9 cellular contexts compared by ENCODE assay signal in the genomic region with DNA sequence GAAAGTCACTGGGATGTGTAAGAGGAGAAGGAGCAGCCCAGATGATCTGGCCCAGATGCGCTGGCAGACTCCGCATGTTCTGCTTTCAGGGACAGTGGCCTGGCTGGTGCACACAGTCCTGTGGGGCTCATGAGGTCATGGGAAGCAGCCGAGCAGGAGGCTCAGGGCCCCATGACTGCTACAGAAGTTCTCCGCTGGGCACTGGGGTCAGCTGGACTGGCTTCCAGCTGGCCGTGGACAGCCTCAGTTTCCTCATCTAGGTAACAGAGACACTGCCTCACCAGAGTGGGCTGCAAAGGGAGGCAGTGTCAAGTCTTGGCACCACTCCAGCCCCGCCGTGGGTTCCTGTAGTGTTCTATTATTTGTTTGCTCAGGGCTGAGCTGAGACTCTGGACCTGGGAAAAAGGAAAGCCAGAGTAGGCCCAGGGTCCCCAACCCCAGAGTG. TPM values are rescaled to one million over a fixed set of nuclear protein-coding genes. Genes with fewer than 3 reads are reported as not detected.
DNase-seq lines count a peak whose midpoint lies in the region; ATAC-seq and TF ChIP-seq lines count a peak whose summit lies in the region.
"Had no signal": no experiment of that assay in that cellular context is flagged by ENCODE, and none has a peak within 500 bp of the region (broad histone marks: within the 10 kb centered on the region; RNA-seq: fewer than 3 reads in every experiment).

No MANE protein-coding gene starts in this region.

- no peaks in the 10 kb centered on the region for H3K9me3 ChIP-seq in muscle layer of duodenum (ENCODE audit: control insufficient read depth in 1 of 2, low read length in 2 of 2)
- no peaks in the 10 kb centered on the region for H3K9me3 ChIP-seq in upper lobe of left lung

- H3K36me3 ChIP-seq in muscle layer of duodenum (ENCODE audit: control insufficient read depth in 1 of 2, insufficient read depth in 2 of 2, low read length in 2 of 2) (peaks cover 36% of the 10 kb centered on the region in 2 donors), upper lobe of left lung (peaks cover 0 to 50% (median 31%) of the 10 kb centered on the region in 4 donors)

- no peak for TF ChIP-seq CTCF in upper lobe of left lung (IDR thresholded peaks at IDR 0.05)

- no peaks in the 10 kb centered on the region for H3K9me3 Mint-ChIP-seq in activated CD8-positive, alpha-beta memory T cell treated with anti-CD3 and anti-CD28 coated beads, Interleukin-2, amount 10 ng/mL, durations not matched to agents 7 days and 5 days (ENCODE audit: low read depth)

- CTCF ChIA-PET in activated CD8-positive, alpha-beta memory T cell treated with anti-CD3 and anti-CD28 coated beads, Interleukin-2, amount 10 ng/mL, durations not matched to agents 7 days and 5 days (lab: Charles Lee): interaction anchor here (0.8 to 17.2 kb wide), 6 partner anchors 14 to 148 kb away, joined by 3 to 406 read pairs (median 4); partner anchors contain the start of gene MED15

- peaks cover 95% of the 10 kb centered on the region for H3K4me1 Mint-ChIP-seq in activated CD8-positive, alpha-beta memory T cell treated with anti-CD3 and anti-CD28 coated beads, Interleukin-2, amount 10 ng/mL, durations not matched to agents 7 days and 5 days

- H3K4me3 Mint-ChIP-seq in activated CD8-positive, alpha-beta memory T cell treated with anti-CD3 and anti-CD28 coated beads, Interleukin-2, amount 10 ng/mL, durations not matched to agents 7 days and 5 days: peak overlapping the region; percentile 74

- TF ChIP-seq POLR2A in upper lobe of left lung (IDR thresholded peaks at IDR 0.05): no peak

- TF ChIP-seq EP300 in upper lobe of left lung (IDR thresholded peaks at IDR 0.05): peak in 1 of 4 donors; percentile 11

- H3K27ac Mint-ChIP-seq in activated CD8-positive, alpha-beta memory T cell treated with anti-CD3 and anti-CD28 coated beads, Interleukin-2, amount 10 ng/mL, durations not matched to agents 7 days and 5 days: peak overlapping the region; percentile 96

- H3K27ac ChIP-seq in muscle layer of duodenum (ENCODE audit: low read length) (peak overlapping the region; percentile 89), upper lobe of left lung (peak overlapping the region; percentile 78 to 85 (median 82))

- H3K4me1 ChIP-seq in muscle layer of duodenum (ENCODE audit: control insufficient read depth in 1 of 2, insufficient read depth in 2 of 2, low read length in 2 of 2): peaks cover 40 to 56% of the 10 kb centered on the region in 2 donors
- peaks cover 61 to 79% (median 78%) of the 10 kb centered on the region in 4 donors for H3K4me1 ChIP-seq in upper lobe of left lung

- no peak for ATAC-seq in activated CD8-positive, alpha-beta memory T cell treated with anti-CD3 and anti-CD28 coated beads, Interleukin-2, amount 10 ng/mL, durations not matched to agents 7 days and 5 days
- ATAC-seq in upper lobe of left lung (ENCODE audit: low FRiP score in 2 of 2) (peak; percentile 52 to 83), GM18870 (IDR thresholded peaks at IDR 0.05; ENCODE audit: unreplicated experiment) (no peak)

- no peaks in the 10 kb centered on the region for H3K27me3 Mint-ChIP-seq in activated CD8-positive, alpha-beta memory T cell treated with anti-CD3 and anti-CD28 coated beads, Interleukin-2, amount 10 ng/mL, durations not matched to agents 7 days and 5 days

- H3K4me3 ChIP-seq in muscle layer of duodenum (ENCODE audit: low read depth in 1 of 2, low read length in 2 of 2) (peak overlapping the region in 1 of 2 donors; percentile 5), upper lobe of left lung (no peak overlapping the region)

- no peaks in the 10 kb centered on the region for H3K27me3 ChIP-seq in muscle layer of duodenum (ENCODE audit: low read depth, low read length)
- no peaks in the 10 kb centered on the region for H3K27me3 ChIP-seq in upper lobe of left lung

- WGBS in upper lobe of left lung, 2 donors: 79 to 80% methylated on average over 3 to 7 of the region's 7 CpGs

- no peak for DNase-seq in activated CD8-positive, alpha-beta memory T cell treated with anti-CD3 and anti-CD28 coated beads, Interleukin-2, amount 10 ng/mL, durations not matched to agents 7 days and 5 days
- DNase-seq in activated CD8-positive, alpha-beta memory T cell treated with anti-CD3 and anti-CD28 coated beads, Interleukin-2, amount 50 U/mL, for 4 hours: no peak
- DNase-seq in fibroblast of gingiva (ENCODE audit: low read depth): peak; percentile 94
- peak in 1 of 2 donors; percentile 50 for DNase-seq in upper lobe of left lung
- no peak for DNase-seq in NCI-H146 treated with DMSO at 0.1 percent for 48 hours (lab: John Stamatoyannopoulos, UW; ENCODE audit: unreplicated experiment)
- DNase-seq in SW480 (ENCODE audit: low spot score): no peak
- DNase-seq: MM.1S had no signal

- H3K36me3 Mint-ChIP-seq in activated CD8-positive, alpha-beta memory T cell treated with anti-CD3 and anti-CD28 coated beads, Interleukin-2, amount 10 ng/mL, durations not matched to agents 7 days and 5 days: peaks cover 45% of the 10 kb centered on the region

RNA-seq across cellular contexts. Expression of gene MED15, which starts 45.1 kb away (rescaled TPM):
- total RNA-seq in activated CD8-positive, alpha-beta memory T cell treated with anti-CD3 and anti-CD28 coated beads, Interleukin-2, amount 10 ng/mL, durations not matched to agents 7 days and 5 days: 100 to 1,000 TPM; 145 to 179 TPM
- total RNA-seq in upper lobe of left lung: 100 to 1,000 TPM in 4 of 6 donors, 10 to 100 TPM in 2; 64.2 to 170 (median 123) TPM

RNA-seq across cellular contexts. Expression of gene KLHL22, which starts 56.9 kb away (rescaled TPM):
- total RNA-seq in activated CD8-positive, alpha-beta memory T cell treated with anti-CD3 and anti-CD28 coated beads, Interleukin-2, amount 10 ng/mL, durations not matched to agents 7 days and 5 days: 10 to 100 TPM; 27.5 to 31.7 TPM
- total RNA-seq in upper lobe of left lung: 10 to 100 TPM; 17.5 to 48.2 (median 22.7) TPM

Comparison
In these comparisons a context has a peak if more than half of its experiments do, and no peak if none do; other contexts are left out.
1. ATAC-seq: peak in upper lobe of left lung (2 of 2); none in activated CD8-positive, alpha-beta memory T cell treated with anti-CD3 and anti-CD28 coated beads, Interleukin-2, amount 10 ng/mL, durations not matched to agents 7 days and 5 days (single experiment) and GM18870 (single experiment).